Comparison of ENCODE assay signal across 2 cellular contexts in genomic region chr3:14141602-14142315, GRCh38.
TF ChIP-seq lines count a peak whose summit lies in the region.

No MANE protein-coding gene starts in this region.

TF ChIP-seq in SK-N-SH treated with all-trans-retinoic acid at 6 μM for 48 hours, 23 proteins besides CTCF, POLR2A, EP300 and RAD21 (continued from another document):
- TF ChIP-seq ARNTL (CRISPR knock-in tag; IDR thresholded peaks at IDR 0.05; ENCODE audit: borderline replicate concordance, low read depth) (no peak), TCF4 (CRISPR knock-in tag; IDR thresholded peaks at IDR 0.05; ENCODE audit: borderline replicate concordance) (no peak), CREB5 (CRISPR knock-in tag; IDR thresholded peaks at IDR 0.05; ENCODE audit: low read depth) (no peak), PPARA (CRISPR knock-in tag; IDR thresholded peaks at IDR 0.05; ENCODE audit: borderline replicate concordance) (no peak), PATZ1 (CRISPR knock-in tag; IDR thresholded peaks at IDR 0.05; ENCODE audit: borderline replicate concordance) (no peak), CSDC2 (CRISPR knock-in tag; IDR thresholded peaks at IDR 0.05) (no peak), ZC3H10 (CRISPR knock-in tag; IDR thresholded peaks at IDR 0.05) (no peak), ISL1 (CRISPR knock-in tag; IDR thresholded peaks at IDR 0.05) (no peak), ZNF70 (CRISPR knock-in tag; IDR thresholded peaks at IDR 0.05) (no peak), ESRRG (CRISPR knock-in tag; IDR thresholded peaks at IDR 0.05) (no peak), ZFP3 (CRISPR knock-in tag; IDR thresholded peaks at IDR 0.05) (no peak), SNAI2 (CRISPR knock-in tag; IDR thresholded peaks at IDR 0.05) (no peak), ZFP30 (CRISPR knock-in tag; IDR thresholded peaks at IDR 0.05) (no peak), TOX (CRISPR knock-in tag; IDR thresholded peaks at IDR 0.05; ENCODE audit: borderline replicate concordance) (no peak)

TF ChIP-seq in liver, 16 proteins besides CTCF, POLR2A, EP300 and RAD21 (continued from another document):
- TF ChIP-seq EGR1 (IDR thresholded peaks at IDR 0.05; ENCODE audit: low read depth in 2 of 2) (no peak), GABPA (IDR thresholded peaks at IDR 0.05 in 1 of 2, conservative IDR thresholded peaks at IDR 0.05 in 1 of 2) (peak in 1 of 2 donors; percentile 34), RXRA (IDR thresholded peaks at IDR 0.05) (peak; percentile 11 to 67), YY1 (IDR thresholded peaks at IDR 0.05) (no peak), SP1 (IDR thresholded peaks at IDR 0.05) (no peak), REST (IDR thresholded peaks at IDR 0.05) (no peak)
